Comparison of ENCODE assay signal across 22 cellular contexts in genomic region chr2:127584516-127585033, GRCh38. TPM values are rescaled to one million over a fixed set of nuclear protein-coding genes. Genes with fewer than 3 reads are reported as not detected.
"Had no signal": no experiment of that assay in that cellular context is flagged by ENCODE, and none has a peak within 500 bp of the region (broad histone marks: within the 10 kb centered on the region; RNA-seq: fewer than 3 reads in every experiment).

No MANE protein-coding gene starts in this region.

- H3K27ac Mint-ChIP-seq: activated CD8-positive, alpha-beta T cell treated with anti-CD3 and anti-CD28 coated beads, Interleukin-2, amount 10 ng/mL, durations not matched to agents 7 days and 5 days; activated T-helper 2 cell treated with anti-CD3 and anti-CD28 coated beads, Interferon-gamma antibody, Interleukin-2, Interleukin-4, amounts not matched to agents 10 μg/mL and 5 μg/mL and 100 μg/mL, durations not matched to agents 14 hours and 24 hours and 36 hours; dendritic cell treated with granulocyte-macrophage colony-stimulating factor and Interleukin-4, amounts not matched to agents 40 ng/mL and 50 ng/mL, for 4 days; effector memory CD8-positive, alpha-beta T cell; immature natural killer cell; neural progenitor cell; T-helper 17 cell had no signal

- H3K4me3 ChIP-seq: lung, neural progenitor cell, transverse colon had no signal

- ATAC-seq: activated CD8-positive, alpha-beta T cell treated with anti-CD3 and anti-CD28 coated beads, Interleukin-2, amount 10 ng/mL, durations not matched to agents 7 days and 5 days; effector memory CD8-positive, alpha-beta T cell; left cardiac atrium; T-helper 17 cell had no signal

- H3K36me3 Mint-ChIP-seq: immature natural killer cell, neural progenitor cell had no signal

- H3K9ac ChIP-seq: neural progenitor cell, parathyroid adenoma had no signal

- H3K36me3 ChIP-seq: brain microvascular endothelial cell, neural progenitor cell, transverse colon had no signal

- H3K27me3 Mint-ChIP-seq: dendritic cell treated with granulocyte-macrophage colony-stimulating factor and Interleukin-4, amounts not matched to agents 40 ng/mL and 50 ng/mL, for 4 days had no signal

- H3K9me3 Mint-ChIP-seq: activated T-helper 2 cell treated with anti-CD3 and anti-CD28 coated beads, Interferon-gamma antibody, Interleukin-2, Interleukin-4, amounts not matched to agents 10 μg/mL and 5 μg/mL and 100 μg/mL, durations not matched to agents 14 hours and 24 hours and 36 hours; dendritic cell treated with granulocyte-macrophage colony-stimulating factor and Interleukin-4, amounts not matched to agents 40 ng/mL and 50 ng/mL, for 4 days; effector memory CD8-positive, alpha-beta T cell; immature natural killer cell; neural progenitor cell had no signal

- H3K27ac ChIP-seq: brain microvascular endothelial cell, epithelial cell of prostate, neural progenitor cell, parathyroid adenoma, transverse colon had no signal

- H3K4me1 ChIP-seq: neural progenitor cell, parathyroid adenoma, transverse colon had no signal

- H3K9me3 ChIP-seq: transverse colon had no signal

- H3K4me3 Mint-ChIP-seq: activated CD8-positive, alpha-beta T cell treated with anti-CD3 and anti-CD28 coated beads, Interleukin-2, amount 10 ng/mL, durations not matched to agents 7 days and 5 days; dendritic cell treated with granulocyte-macrophage colony-stimulating factor and Interleukin-4, amounts not matched to agents 40 ng/mL and 50 ng/mL, for 4 days; effector memory CD8-positive, alpha-beta T cell; immature natural killer cell; neural progenitor cell had no signal

- H3K4me1 Mint-ChIP-seq: immature natural killer cell had no signal

- H3K27me3 ChIP-seq: brain microvascular endothelial cell, neural progenitor cell, transverse colon had no signal

- DNase-seq: activated CD4-positive, alpha-beta T cell treated with anti-CD3 and anti-CD28 coated beads for 4 hours; activated CD8-positive, alpha-beta T cell treated with anti-CD3 and anti-CD28 coated beads, Interleukin-2, amount 10 ng/mL, durations not matched to agents 7 days and 5 days; activated T-cell treated with anti-CD3 and anti-CD28 coated beads for 4 hours; anterior cingulate cortex; brain microvascular endothelial cell; effector memory CD8-positive, alpha-beta T cell; foreskin melanocyte; immature natural killer cell; left cardiac atrium; midbrain; stimulated activated CD4-positive, alpha-beta T cell treated with anti-CD3 and anti-CD28 coated beads, Interleukin-4, amount 100 ng/mL, for 1 hour; stimulated activated naive CD4-positive, alpha-beta T cell treated with Interleukin-2 at 50 U/mL for 16 hours; T-helper 17 cell; transverse colon had no signal

RNA-seq across cellular contexts. Expression of gene MYO7B, which starts 49.1 kb away (rescaled TPM):
- total RNA-seq: myocyte had no signal
- polyA plus RNA-seq: fibroblast of lung had no signal
